In the genomic region with DNA sequence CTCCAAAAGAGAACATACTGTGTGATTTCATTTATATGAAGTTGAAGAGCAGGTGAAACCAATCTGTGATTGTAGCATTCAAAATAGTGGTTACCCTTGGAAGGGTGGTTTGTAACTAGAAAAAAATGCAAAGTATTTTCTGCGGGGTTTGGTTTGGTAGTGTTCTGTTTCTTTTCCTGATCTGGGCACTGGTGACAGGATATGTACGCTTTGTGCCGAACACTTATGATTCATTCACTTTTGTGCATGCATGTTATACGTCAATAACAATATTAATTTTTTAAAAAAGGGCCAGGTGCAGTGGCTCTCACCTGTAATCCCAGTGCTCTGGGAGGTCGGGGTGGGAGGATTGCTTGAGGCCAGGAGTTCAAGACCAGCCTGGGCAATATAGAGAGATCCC, we compare ENCODE assay signal across 16 cellular contexts.
DNase-seq lines count a peak whose midpoint lies in the region; ATAC-seq, FAIRE-seq and TF ChIP-seq lines count a peak whose summit lies in the region.
"Had no signal": no experiment of that assay in that cellular context is flagged by ENCODE, and none has a peak within 500 bp of the region (broad histone marks: within the 10 kb centered on the region; RNA-seq: fewer than 3 reads in every experiment).

No MANE protein-coding gene starts in this region.

- dilution Hi-C loops in keratinocyte (cut with MboI; ENCODE audit: extremely low pct_ligation_motif_present, low sequenced_read_pairs): no loop called here

- peak; percentile 21 for DNase-seq in activated CD8-positive, alpha-beta memory T cell treated with anti-CD3 and anti-CD28 coated beads for 24 hours
- no peak for DNase-seq in activated CD8-positive, alpha-beta memory T cell treated with anti-CD3 and anti-CD28 coated beads, Interleukin-2, amount 50 U/mL, for 48 hours
- DNase-seq in brain microvascular endothelial cell (peak; percentile 58), keratinocyte (ENCODE audit: low read depth, low spot score) (no peak), upper lobe of right lung (no peak), amniotic stem cell (lab: John Stamatoyannopoulos, UW) (no peak)
- DNase-seq: 8988T; C1 segment of cervical spinal cord; caudate nucleus; effector memory CD4-positive, alpha-beta T cell; foreskin fibroblast; left cardiac atrium; NCI-H187 treated with DMSO at 0.1 percent for 48 hours; ovary had no signal

- H3K36me3 ChIP-seq in brain microvascular endothelial cell (replicated peaks): no peaks in the 10 kb centered on the region
- peaks cover 13 to 22% of the 10 kb centered on the region in 2 experiments for H3K36me3 ChIP-seq in keratinocyte (ENCODE audit: control insufficient read depth in 2 of 2, extremely low read depth in 1 of 2, insufficient read depth in 2 of 2, low read length in 2 of 2)
- H3K36me3 ChIP-seq in upper lobe of right lung: no peaks in the 10 kb centered on the region
- H3K36me3 ChIP-seq: ovary had no signal

- intact Hi-C loops in upper lobe of right lung (cut with DNase I): no loop called here

- ATAC-seq in upper lobe of right lung (no peak), HG02973 (IDR thresholded peaks at IDR 0.05; ENCODE audit: unreplicated experiment) (no peak), GM21526 (IDR thresholded peaks at IDR 0.05; ENCODE audit: low FRiP score, unreplicated experiment) (no peak)
- ATAC-seq: left cardiac atrium had no signal

- H4K20me1 ChIP-seq in keratinocyte (ENCODE audit: control insufficient read depth, extremely low read depth, insufficient read depth, low read length): no peaks in the 10 kb centered on the region

- H3K9me1 ChIP-seq in keratinocyte (ENCODE audit: control insufficient read depth, extremely low read depth, insufficient read depth, low read length): peaks cover 3% of the 10 kb centered on the region

- no peak overlapping the region for H3K9ac ChIP-seq in keratinocyte (ENCODE audit: control insufficient read depth, extremely low read depth, insufficient read depth, low read length)

- TF ChIP-seq CTCF in brain microvascular endothelial cell (IDR thresholded peaks at IDR 0.05; ENCODE audit: low read depth, low read length, missing control alignments) (no peak), keratinocyte (optimal IDR thresholded peaks at IDR 0.05 in 1 of 3, IDR thresholded peaks at IDR 0.05 in 1 of 3, conservative IDR thresholded peaks at IDR 0.05 in 1 of 3; ENCODE audit: extremely low read depth in 1 of 3, insufficient read depth in 2 of 3, low read length in 3 of 3) (no peak), upper lobe of right lung (IDR thresholded peaks at IDR 0.05) (no peak)

- H3K27me3 ChIP-seq in brain microvascular endothelial cell (replicated peaks) (no peaks in the 10 kb centered on the region), keratinocyte (ENCODE audit: control insufficient read depth, extremely low read depth, insufficient read depth, low read length) (no peaks in the 10 kb centered on the region), upper lobe of right lung (no peaks in the 10 kb centered on the region)
- H3K27me3 ChIP-seq: ovary had no signal

- FAIRE-seq in keratinocyte (lab: Jason Lieb, UNC): no peak

- H3K9me3 ChIP-seq in keratinocyte (ENCODE audit: control insufficient read depth, low read depth, low read length) (no peaks in the 10 kb centered on the region), upper lobe of right lung (no peaks in the 10 kb centered on the region)
- H3K9me3 ChIP-seq: ovary had no signal

- H2AFZ ChIP-seq in keratinocyte (ENCODE audit: control insufficient read depth, low read length): no peak overlapping the region

- H3K4me3 ChIP-seq in brain microvascular endothelial cell (ENCODE audit: low read depth, low read length) (no peak overlapping the region), keratinocyte (ENCODE audit: control insufficient read depth in 2 of 3, extremely low read depth in 1 of 3, insufficient read depth in 2 of 3, low read depth in 1 of 3, low read length in 3 of 3) (no peak overlapping the region), upper lobe of right lung (no peak overlapping the region)
- H3K4me3 ChIP-seq: ovary had no signal

- in situ Hi-C loops in brain microvascular endothelial cell (cut with HindIII; ENCODE audit: low pct_ligation_motif_present, low sequenced_read_pairs): no loop called here

- H3K27ac ChIP-seq in brain microvascular endothelial cell (peak overlapping the region; percentile 50), keratinocyte (ENCODE audit: control insufficient read depth, insufficient read depth, low read length) (peak overlapping the region; percentile 64), upper lobe of right lung (peak overlapping the region; percentile 67)
- H3K27ac ChIP-seq: ovary had no signal

- H3K79me2 ChIP-seq in keratinocyte (ENCODE audit: control insufficient read depth, insufficient read depth, low read length): peaks cover 66% of the 10 kb centered on the region

- peak overlapping the region; percentile 57 for H3K4me2 ChIP-seq in keratinocyte (ENCODE audit: control insufficient read depth, extremely low read depth, insufficient read depth, low read depth, low read length)

- peaks cover 46% of the 10 kb centered on the region for H3K4me1 ChIP-seq in keratinocyte (ENCODE audit: control insufficient read depth, extremely low read depth, insufficient read depth, low read length)
- H3K4me1 ChIP-seq in upper lobe of right lung: peaks cover 72% of the 10 kb centered on the region

Comparison
In these comparisons a context has a peak if more than half of its experiments do, and no peak if none do; other contexts are left out.
1. DNase-seq: peak in activated CD8-positive, alpha-beta memory T cell treated with anti-CD3 and anti-CD28 coated beads for 24 hours (single experiment) and brain microvascular endothelial cell (single experiment); none in activated CD8-positive, alpha-beta memory T cell treated with anti-CD3 and anti-CD28 coated beads, Interleukin-2, amount 50 U/mL, for 48 hours (single experiment), keratinocyte (single experiment), upper lobe of right lung (single experiment) and amniotic stem cell (single experiment).
2. Peak in every context shown above with its lines, with median percentiles within 50 percentile points of each other: H3K27ac ChIP-seq.